ENCODE assay signal across 20 cellular contexts in the genomic region with DNA sequence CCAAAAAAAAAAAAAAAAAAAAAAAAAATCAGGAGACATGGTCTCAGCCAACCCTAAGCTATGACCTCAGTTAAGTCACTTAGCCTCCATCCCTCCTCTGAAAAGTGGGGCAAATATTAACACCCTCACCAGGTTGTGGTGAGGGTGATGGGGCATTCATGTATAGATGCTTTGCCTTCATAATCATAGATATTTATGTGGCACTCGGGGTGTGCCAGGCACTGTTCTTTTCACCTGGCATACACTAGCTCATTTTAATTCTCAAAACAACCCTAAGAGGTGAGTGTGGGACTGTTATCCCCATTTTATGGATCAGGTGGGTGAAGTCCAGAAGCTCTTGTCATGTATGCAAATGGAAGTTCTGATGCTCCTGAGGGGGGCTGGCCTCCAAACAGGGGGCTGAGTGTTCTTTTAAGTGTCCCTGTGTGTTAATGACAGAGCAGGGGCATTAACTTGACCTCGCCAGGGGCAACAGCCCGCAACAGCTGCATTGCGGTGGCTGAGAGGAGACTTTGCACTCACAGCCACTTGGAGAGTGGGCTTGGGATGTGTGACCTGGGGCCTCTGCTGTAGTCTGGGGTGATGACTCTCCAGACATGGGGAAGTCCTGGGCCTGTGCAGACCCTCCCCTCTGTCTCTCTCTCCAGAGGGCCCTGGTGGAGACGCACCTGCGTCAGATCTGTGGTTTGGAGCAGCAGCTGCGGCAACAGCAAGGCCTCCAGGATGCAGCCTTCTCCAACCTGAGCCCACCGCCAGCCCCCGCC. TPM values are rescaled to one million over a fixed set of nuclear protein-coding genes. Genes with fewer than 3 reads are reported as not detected.
DNase-seq lines count a peak whose midpoint lies in the region; ATAC-seq and TF ChIP-seq lines count a peak whose summit lies in the region.
"Had no signal": no experiment of that assay in that cellular context is flagged by ENCODE, and none has a peak within 500 bp of the region (broad histone marks: within the 10 kb centered on the region; RNA-seq: fewer than 3 reads in every experiment).

No MANE protein-coding gene starts in this region.

- H3K9ac ChIP-seq in SK-N-SH (no peak overlapping the region), BLaER1 (peak overlapping the region; percentile 21; the same call in 1 of the 2 replicates)

- no peak for TF ChIP-seq EP300 in SK-N-SH (IDR thresholded peaks at IDR 0.05; ENCODE audit: borderline replicate concordance in 1 of 2, low read depth in 1 of 2, low read length in 1 of 2)

- H3K4me3 Mint-ChIP-seq in T-helper 17 cell (no peak overlapping the region), natural killer cell (peak overlapping the region; percentile 94), WTC11 (no peak overlapping the region)

- H4K20me1 ChIP-seq in SK-N-SH (ENCODE audit: insufficient read depth) = peaks cover 7% of the 10 kb centered on the region; the same call in 1 of the 2 replicates
- H4K20me1 ChIP-seq in BLaER1 = peaks cover 29% of the 10 kb centered on the region

- H3K9me2 ChIP-seq in SK-N-SH = no peaks in the 10 kb centered on the region

- H3K27me3 ChIP-seq in SK-N-SH (ENCODE audit: insufficient read depth) (no peaks in the 10 kb centered on the region), BLaER1 (no peaks in the 10 kb centered on the region)
- H3K27me3 ChIP-seq: ascending aorta, heart right ventricle, left lung had no signal

- H3K9me3 ChIP-seq in SK-N-SH (no peaks in the 10 kb centered on the region), BLaER1 (no peaks in the 10 kb centered on the region), T-helper 17 cell (ENCODE audit: control insufficient read depth, low read length, poor library complexity, severe bottlenecking) (no peaks in the 10 kb centered on the region)
- H3K9me3 ChIP-seq: ascending aorta, heart right ventricle, left lung, mucosa of descending colon, psoas muscle, thoracic aorta had no signal

- H3K36me3 ChIP-seq in SK-N-SH (replicated peaks in 1 of 2; ENCODE audit: control insufficient read depth in 1 of 2, insufficient read depth in 2 of 2, low read length in 1 of 2) = peaks cover 12 to 17% of the 10 kb centered on the region in 2 experiments
- H3K36me3 ChIP-seq in BLaER1 = peaks cover 19% of the 10 kb centered on the region

- 70% methylated on average over 9 of the region's 9 CpGs for WGBS in SK-N-SH (ENCODE audit: low lambda C conversion rate)

- H3K4me1 ChIP-seq in SK-N-SH (ENCODE audit: control insufficient read depth in 1 of 2, insufficient read depth in 2 of 2, low read depth in 1 of 2, low read length in 1 of 2) (peaks cover 8 to 12% of the 10 kb centered on the region in 2 experiments; a peak in 3 of 4 replicates), BLaER1 (peaks cover 84% of the 10 kb centered on the region)

- CTCF ChIA-PET in SK-N-SH (lab: Yijun Ruan, JAX) = interaction anchor here (0.6 to 11.3 kb wide), 29 partner anchors 9 to 297 kb away, joined by 3 to 211 read pairs (median 4); partner anchors contain the start of gene TBX21
- CTCF ChIA-PET in WTC11 (lab: Charles Lee) = interaction anchor here (0.6 to 5.2 kb wide), 8 partner anchors 10 to 156 kb away, joined by 3 to 59 read pairs (median 20); partner anchors contain the start of gene TBX21

- H3K4me1 Mint-ChIP-seq in T-helper 17 cell (peaks cover 28% of the 10 kb centered on the region), natural killer cell (peaks cover 65 to 83% of the 10 kb centered on the region in 2 donors), WTC11 (peaks cover 20% of the 10 kb centered on the region)

- no peaks in the 10 kb centered on the region for H3K79me2 ChIP-seq in SK-N-SH (ENCODE audit: insufficient read depth)

- POLR2A ChIA-PET in SK-N-SH (lab: Yijun Ruan, JAX) = no interaction called here
- POLR2A ChIA-PET in WTC11 (lab: Charles Lee) = no interaction called here

- no peak overlapping the region for H3K4me2 ChIP-seq in SK-N-SH
- peak overlapping the region; percentile 100 for H3K4me2 ChIP-seq in BLaER1

- ATAC-seq in SK-N-SH treated with all-trans-retinoic acid at 6 μM for 48 hours (no peak), T-helper 17 cell (no peak), natural killer cell (no peak), WTC11 (no peak), GM21515 (IDR thresholded peaks at IDR 0.05; ENCODE audit: unreplicated experiment) (no peak)
- ATAC-seq: heart right ventricle had no signal

- peak overlapping the region; percentile 61 for H3K27ac Mint-ChIP-seq in T-helper 17 cell
- H3K27ac Mint-ChIP-seq in natural killer cell = peak overlapping the region; percentile 98
- H3K27ac Mint-ChIP-seq in WTC11 = no peak overlapping the region

- H3K36me3 Mint-ChIP-seq in T-helper 17 cell (ENCODE audit: low read depth) = peaks cover 3% of the 10 kb centered on the region
- no peaks in the 10 kb centered on the region for H3K36me3 Mint-ChIP-seq in natural killer cell
- no peaks in the 10 kb centered on the region for H3K36me3 Mint-ChIP-seq in WTC11

- intact Hi-C loops in natural killer cell (cut with micrococcal nuclease) = loop anchor here (1.0 kb wide), 1 partner anchor 92 kb away; no protein-coding TSS in a partner anchor

- H3K9me3 Mint-ChIP-seq in natural killer cell (no peaks in the 10 kb centered on the region), WTC11 (no peaks in the 10 kb centered on the region)

- TF ChIP-seq RAD21 in SK-N-SH (IDR thresholded peaks at IDR 0.05; ENCODE audit: low read length) = no peak

- H3K27me3 Mint-ChIP-seq in T-helper 17 cell = no peaks in the 10 kb centered on the region
- H3K27me3 Mint-ChIP-seq in natural killer cell (ENCODE audit: low read depth in 2 of 2) = no peaks in the 10 kb centered on the region
- H3K27me3 Mint-ChIP-seq in WTC11 (ENCODE audit: low read depth) = no peaks in the 10 kb centered on the region

- no peak overlapping the region for H3K27ac ChIP-seq in SK-N-SH (ENCODE audit: low read depth in 2 of 2, low read length in 1 of 2)
- no peak overlapping the region for H3K27ac ChIP-seq in BLaER1
- H3K27ac ChIP-seq: 22Rv1, ascending aorta, epithelial cell of prostate, left lung, psoas muscle, thoracic aorta had no signal

- H3F3A ChIP-seq in SK-N-SH (replicated peaks; ENCODE audit: insufficient read depth) = peaks cover 12% of the 10 kb centered on the region

- H3K4me3 ChIP-seq in SK-N-SH (ENCODE audit: low read depth in 2 of 2, low read length in 1 of 2) (no peak overlapping the region), BLaER1 (0 out of 2 replicates have a peak overlapping the region, but pooled peaks have one; percentile 2)
- H3K4me3 ChIP-seq: ascending aorta, GM12878, left lung, mucosa of descending colon, psoas muscle, thoracic aorta had no signal

- DNase-seq in SK-N-SH = peak; percentile 22
- DNase-seq in T-helper 17 cell = peak in 1 of 3 donors; percentile 5
- no peak for DNase-seq in natural killer cell
- no peak for DNase-seq in WTC11 (ENCODE audit: low spot score)
- no peak for DNase-seq in T-helper 2 cell
- DNase-seq: cerebellar nuclear complex had no signal

- TF ChIP-seq CTCF in SK-N-SH (IDR thresholded peaks at IDR 0.05) (no peak), natural killer cell (IDR thresholded peaks at IDR 0.05) (no peak), WTC11 (IDR thresholded peaks at IDR 0.05) (no peak)

- H2AFZ ChIP-seq in SK-N-SH (ENCODE audit: low read depth) = no peak overlapping the region

TF ChIP-seq in SK-N-SH, 30 proteins besides CTCF, POLR2A, EP300 and RAD21 (continues in another document):
- no peak for TF ChIP-seq TEAD4 (IDR thresholded peaks at IDR 0.05; ENCODE audit: borderline replicate concordance, insufficient read depth)
- TF ChIP-seq, protein P1, sequence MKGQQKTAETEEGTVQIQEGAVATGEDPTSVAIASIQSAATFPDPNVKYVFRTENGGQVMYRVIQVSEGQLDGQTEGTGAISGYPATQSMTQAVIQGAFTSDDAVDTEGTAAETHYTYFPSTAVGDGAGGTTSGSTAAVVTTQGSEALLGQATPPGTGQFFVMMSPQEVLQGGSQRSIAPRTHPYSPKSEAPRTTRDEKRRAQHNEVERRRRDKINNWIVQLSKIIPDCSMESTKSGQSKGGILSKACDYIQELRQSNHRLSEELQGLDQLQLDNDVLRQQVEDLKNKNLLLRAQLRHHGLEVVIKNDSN (IDR thresholded peaks at IDR 0.05; ENCODE audit: borderline replicate concordance, low read depth) = no peak

TF ChIP-seq in SK-N-SH treated with all-trans-retinoic acid at 6 μM for 48 hours, 23 proteins besides CTCF, POLR2A, EP300 and RAD21 (continues in another document):
- no peak for TF ChIP-seq ISL1 (CRISPR knock-in tag; IDR thresholded peaks at IDR 0.05)

TF ChIP-seq in WTC11, 78 proteins besides CTCF, POLR2A, EP300 and RAD21 (continues in another document):
- TF ChIP-seq FOXP1 (CRISPR knock-in tag; IDR thresholded peaks at IDR 0.05; ENCODE audit: borderline replicate concordance) (no peak), E2F1 (CRISPR knock-in tag; IDR thresholded peaks at IDR 0.05) (no peak)

RNA-seq across cellular contexts. Expression of gene TBKBP1, which starts 4.2 kb away (rescaled TPM):
- polyA plus RNA-seq in SK-N-SH (2012; rRNA removed) = 11.5 and 14.4 TPM in 2 replicates
- polyA plus RNA-seq in SK-N-SH (2012; cell fraction: cytosol; rRNA removed) = 7.3 and 10.0 TPM in 2 replicates
- polyA plus RNA-seq in SK-N-SH (2012; cell fraction: nucleus; rRNA removed) = 83.8 and 86.9 TPM in 2 replicates
- total RNA-seq in T-helper 17 cell (1 to 10 TPM; 2.4 to 2.6 TPM), natural killer cell (10 to 100 TPM; 21.4 to 38.9 (median 37.6) TPM), WTC11 (2021) (14.7 to 17.4 TPM (median 15.8 TPM) in 3 replicates)

RNA-seq across cellular contexts. Expression of gene TBX21, which starts 34.9 kb away (rescaled TPM):
- polyA plus RNA-seq in SK-N-SH (2012; rRNA removed) = not detected in 2 replicates
- not detected in 2 replicates for polyA plus RNA-seq in SK-N-SH (2012; cell fraction: cytosol; rRNA removed)
- polyA plus RNA-seq in SK-N-SH (2012; cell fraction: nucleus; rRNA removed) = not detected in 2 replicates
- total RNA-seq in T-helper 17 cell (1 to 10 TPM; 7.9 to 8.8 TPM), natural killer cell (100 to 1,000 TPM; 234 to 328 (median 257) TPM), WTC11 (2021) (0.15 to 0.18 TPM in 2 of 3 replicates, not detected in the other)
- total RNA-seq: ascending aorta, fibroblast of villous mesenchyme, HT1080 had no signal

RNA-seq across cellular contexts. Expression of gene KPNB1, which starts 48.4 kb away (rescaled TPM):
- polyA plus RNA-seq in SK-N-SH (2012; rRNA removed) = 89.5 and 142 TPM in 2 replicates
- 99.2 and 142 TPM in 2 replicates for polyA plus RNA-seq in SK-N-SH (2012; cell fraction: cytosol; rRNA removed)
- polyA plus RNA-seq in SK-N-SH (2012; cell fraction: nucleus; rRNA removed) = 142 and 235 TPM in 2 replicates
- total RNA-seq in T-helper 17 cell (100 to 1,000 TPM; 183 to 196 TPM), natural killer cell (100 to 1,000 TPM; 236 to 273 (median 259) TPM), WTC11 (2021) (437 to 506 TPM (median 452 TPM) in 3 replicates)

Comparison
In these comparisons a context has a peak if more than half of its experiments do, and no peak if none do; other contexts are left out.
1. RNA of gene TBX21, which starts 34.9 kb away (total RNA-seq): 234 to 328 TPM in natural killer cell; 7.9 to 8.8 TPM in T-helper 17 cell and 0.15 to 0.18 TPM in WTC11; every median in the first group is over 10 times any median in the second.